ENCODE assay signal across 25 cellular contexts in the genomic region with DNA sequence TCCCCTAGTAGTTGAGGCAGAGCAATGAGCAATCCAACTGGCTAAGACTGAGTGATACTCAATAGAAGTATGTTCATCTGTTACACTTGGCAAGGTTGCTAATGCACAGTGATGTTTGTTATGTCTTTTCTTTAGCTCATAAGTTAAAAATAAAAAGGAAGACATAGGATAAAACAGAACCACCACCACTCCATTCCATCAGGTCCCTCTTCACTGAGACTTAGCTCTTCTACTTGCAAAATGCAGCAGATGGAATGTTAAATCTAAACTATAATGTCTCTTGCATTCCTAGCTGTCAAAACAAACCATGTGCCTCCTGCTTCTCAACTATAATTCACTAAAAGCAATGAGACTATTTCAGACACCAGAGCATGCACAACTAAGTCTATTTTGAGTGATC.
DNase-seq lines count a peak whose midpoint lies in the region; ATAC-seq and TF ChIP-seq lines count a peak whose summit lies in the region.
"Had no signal": no experiment of that assay in that cellular context is flagged by ENCODE, and none has a peak within 500 bp of the region (broad histone marks: within the 10 kb centered on the region; RNA-seq: fewer than 3 reads in every experiment).

No MANE protein-coding gene starts in this region.

- intact Hi-C loops in ovary (cut with DNase I), result no loop called here
- intact Hi-C loops in upper lobe of right lung (cut with DNase I), result no loop called here

- no peak overlapping the region for H3K4me2 ChIP-seq in mesenchymal stem cell (ENCODE audit: low read length, poor library complexity, severe bottlenecking)

- H3K4me1 Mint-ChIP-seq in chondrocyte (ENCODE audit: low read depth), result peaks cover 18% of the 10 kb centered on the region
- H3K4me1 Mint-ChIP-seq: CD8-positive, alpha-beta memory T cell had no signal

- H4K8ac ChIP-seq in mesenchymal stem cell (ENCODE audit: low read length), result no peak overlapping the region

- DNase-seq in chondrocyte (ENCODE audit: low spot score) (no peak), fibroblast of peridontal ligament (ENCODE audit: extremely low read depth) (peak; percentile 36), mesenchymal stem cell (peak; percentile 47), superior temporal gyrus (ENCODE audit: extremely low spot score) (peak; percentile 72), HCEC 1CT (no peak), left lobe of liver (ENCODE audit: low spot score) (no peak), ovary (no peak), upper lobe of right lung (no peak)
- DNase-seq: Calu3; CD8-positive, alpha-beta memory T cell; DMS79 treated with DMSO at 0.1 percent for 48 hours; KBM-7; MM.1S; NCI-H1092; NCI-H1417 treated with DMSO at 0.1 percent for 48 hours; NCI-H1694 treated with DMSO at 0.1 percent for 48 hours; NCI-H2081; NCI-H2171; NCI-H226; NCI-H510A; NCI-H69; SHP77 had no signal

- no peak overlapping the region for H3K9ac ChIP-seq in mesenchymal stem cell (ENCODE audit: low read length)

- no peaks in the 10 kb centered on the region for H3K36me3 Mint-ChIP-seq in chondrocyte (ENCODE audit: low read depth)
- H3K36me3 Mint-ChIP-seq: CD8-positive, alpha-beta memory T cell had no signal

- no peak overlapping the region for H3K4me3 Mint-ChIP-seq in chondrocyte (ENCODE audit: unreplicated experiment)
- H3K4me3 Mint-ChIP-seq: CD8-positive, alpha-beta memory T cell had no signal

- H2BK120ac ChIP-seq in mesenchymal stem cell (ENCODE audit: low read depth, low read length), result no peak overlapping the region

- H3K27me3 Mint-ChIP-seq in chondrocyte (ENCODE audit: low read depth), result peaks cover 11% of the 10 kb centered on the region
- H3K27me3 Mint-ChIP-seq: CD8-positive, alpha-beta memory T cell had no signal

- H3K18ac ChIP-seq in mesenchymal stem cell (ENCODE audit: low read depth in 1 of 2, low read length in 2 of 2), result no peak overlapping the region

- H2BK5ac ChIP-seq in mesenchymal stem cell (ENCODE audit: low read depth, low read length, poor library complexity, severe bottlenecking), result no peak overlapping the region

- H3K4me3 ChIP-seq in mesenchymal stem cell (ENCODE audit: insufficient read depth in 1 of 2, low read depth in 1 of 2, low read length in 2 of 2), result no peak overlapping the region
- H3K4me3 ChIP-seq in ovary, result no peak overlapping the region
- no peak overlapping the region for H3K4me3 ChIP-seq in upper lobe of right lung

- TF ChIP-seq EP300 in ovary (IDR thresholded peaks at IDR 0.05), result no peak

- TF ChIP-seq POLR2A in ovary (IDR thresholded peaks at IDR 0.05), result no peak

- TF ChIP-seq CTCF in chondrocyte (IDR thresholded peaks at IDR 0.05) (no peak), ovary (IDR thresholded peaks at IDR 0.05) (no peak), upper lobe of right lung (IDR thresholded peaks at IDR 0.05) (no peak)

- no peaks in the 10 kb centered on the region for H3K27me3 ChIP-seq in mesenchymal stem cell (ENCODE audit: control insufficient read depth in 1 of 2, insufficient read depth in 1 of 2, low read length in 2 of 2)
- no peaks in the 10 kb centered on the region for H3K27me3 ChIP-seq in ovary
- H3K27me3 ChIP-seq in upper lobe of right lung, result no peaks in the 10 kb centered on the region

- no peak overlapping the region for H3K23ac ChIP-seq in mesenchymal stem cell (ENCODE audit: low read length in 2 of 2)

- ATAC-seq in left lobe of liver (no peak), upper lobe of right lung (no peak)
- ATAC-seq: Panc1 had no signal

- H3K4ac ChIP-seq in mesenchymal stem cell (ENCODE audit: low read depth in 1 of 2, low read length in 2 of 2), result no peak overlapping the region

- H3K27ac ChIP-seq in mesenchymal stem cell (ENCODE audit: low read length, poor library complexity, severe bottlenecking), result no peak overlapping the region
- no peak overlapping the region for H3K27ac ChIP-seq in ovary
- H3K27ac ChIP-seq in upper lobe of right lung, result no peak overlapping the region
- H3K27ac ChIP-seq: C4-2B, RWPE1 had no signal

- H4K91ac ChIP-seq in mesenchymal stem cell (ENCODE audit: low read length), result no peak overlapping the region

- no peaks in the 10 kb centered on the region for H3K9me3 ChIP-seq in mesenchymal stem cell (ENCODE audit: control insufficient read depth, low read length)
- H3K9me3 ChIP-seq in ovary, result no peaks in the 10 kb centered on the region
- no peaks in the 10 kb centered on the region for H3K9me3 ChIP-seq in upper lobe of right lung

- H2BK15ac ChIP-seq in mesenchymal stem cell (ENCODE audit: low read depth, poor library complexity, severe bottlenecking), result no peak overlapping the region

- no peak overlapping the region for H2AFZ ChIP-seq in mesenchymal stem cell (ENCODE audit: low read depth, low read length)

- no peak overlapping the region for H3K14ac ChIP-seq in mesenchymal stem cell (ENCODE audit: low read length in 2 of 2)

- no peaks in the 10 kb centered on the region for H3K36me3 ChIP-seq in mesenchymal stem cell (ENCODE audit: control insufficient read depth in 1 of 2, insufficient read depth in 2 of 2, low read depth in 1 of 2, low read length in 2 of 2)
- no peaks in the 10 kb centered on the region for H3K36me3 ChIP-seq in ovary
- H3K36me3 ChIP-seq in upper lobe of right lung, result no peaks in the 10 kb centered on the region

- peak overlapping the region; percentile 30 for H3K27ac Mint-ChIP-seq in chondrocyte (ENCODE audit: unreplicated experiment)
- H3K27ac Mint-ChIP-seq: CD8-positive, alpha-beta memory T cell had no signal

- no peaks in the 10 kb centered on the region for H3K4me1 ChIP-seq in mesenchymal stem cell (ENCODE audit: control insufficient read depth, insufficient read depth, low read depth, low read length)
- H3K4me1 ChIP-seq in ovary (ENCODE audit: insufficient read depth), result peaks cover 3% of the 10 kb centered on the region
- H3K4me1 ChIP-seq in upper lobe of right lung, result no peaks in the 10 kb centered on the region

- no peaks in the 10 kb centered on the region for H3K79me1 ChIP-seq in mesenchymal stem cell (replicated peaks; ENCODE audit: low read length, poor library complexity, severe bottlenecking)

- H2AK5ac ChIP-seq in mesenchymal stem cell (ENCODE audit: low read length, severe bottlenecking), result no peak overlapping the region

- no peaks in the 10 kb centered on the region for H3K9me3 Mint-ChIP-seq in chondrocyte (ENCODE audit: low read depth)

- H2BK12ac ChIP-seq in mesenchymal stem cell (ENCODE audit: low read length in 2 of 2), result no peak overlapping the region

Comparison
In these comparisons a context has a peak if more than half of its experiments do, and no peak if none do; other contexts are left out.
1. DNase-seq: peak in fibroblast of peridontal ligament (single experiment), mesenchymal stem cell (single experiment) and superior temporal gyrus (single experiment); none in chondrocyte (single experiment), HCEC 1CT (single experiment), left lobe of liver (single experiment), ovary (0 of 5) and upper lobe of right lung (single experiment).